Comparison of ENCODE assay signal across 1 cellular context in genomic region chr16:2596747-2597559, GRCh38.
A peak's percentile ranks its signal among the peaks of the same experiment; 100 is the strongest.
TF ChIP-seq lines count a peak whose summit lies in the region.

No MANE protein-coding gene starts in this region.

TF ChIP-seq in HepG2, 621 proteins besides CTCF, POLR2A, EP300 and RAD21:
- no peak for TF ChIP-seq ZMYM4 (CRISPR knock-in tag; IDR thresholded peaks at IDR 0.05)
- TF ChIP-seq ZNF780A (CRISPR knock-in tag; IDR thresholded peaks at IDR 0.05): no peak
- TF ChIP-seq ZNF619 (CRISPR knock-in tag; IDR thresholded peaks at IDR 0.05): no peak
- no peak for TF ChIP-seq DMAP1 (CRISPR knock-in tag; IDR thresholded peaks at IDR 0.05)
- peak; percentile 13; the same call in 1 of the 2 replicates for TF ChIP-seq POLR2AphosphoS2 (IDR thresholded peaks at IDR 0.05; ENCODE audit: low read depth, low read length)
- TF ChIP-seq, protein P1, sequence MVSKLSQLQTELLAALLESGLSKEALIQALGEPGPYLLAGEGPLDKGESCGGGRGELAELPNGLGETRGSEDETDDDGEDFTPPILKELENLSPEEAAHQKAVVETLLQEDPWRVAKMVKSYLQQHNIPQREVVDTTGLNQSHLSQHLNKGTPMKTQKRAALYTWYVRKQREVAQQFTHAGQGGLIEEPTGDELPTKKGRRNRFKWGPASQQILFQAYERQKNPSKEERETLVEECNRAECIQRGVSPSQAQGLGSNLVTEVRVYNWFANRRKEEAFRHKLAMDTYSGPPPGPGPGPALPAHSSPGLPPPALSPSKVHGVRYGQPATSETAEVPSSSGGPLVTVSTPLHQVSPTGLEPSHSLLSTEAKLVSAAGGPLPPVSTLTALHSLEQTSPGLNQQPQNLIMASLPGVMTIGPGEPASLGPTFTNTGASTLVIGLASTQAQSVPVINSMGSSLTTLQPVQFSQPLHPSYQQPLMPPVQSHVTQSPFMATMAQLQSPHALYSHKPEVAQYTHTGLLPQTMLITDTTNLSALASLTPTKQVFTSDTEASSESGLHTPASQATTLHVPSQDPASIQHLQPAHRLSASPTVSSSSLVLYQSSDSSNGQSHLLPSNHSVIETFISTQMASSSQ (IDR thresholded peaks at IDR 0.05; ENCODE audit: low read depth): no peak
- TF ChIP-seq, protein P1 (CRISPR knock-in tag; IDR thresholded peaks at IDR 0.05; ENCODE audit: borderline replicate concordance): no peak
TF ChIP-seq in HepG2: peak in this region for 1.
